Comparison of ENCODE assay signal across 1 cellular context in genomic region chr16:30805370-30806169, GRCh38.
TF ChIP-seq lines count a peak whose summit lies in the region.

No MANE protein-coding gene starts in this region.

TF ChIP-seq in A549, 52 proteins besides CTCF, POLR2A, EP300 and RAD21:
- TF ChIP-seq BHLHE40 (IDR thresholded peaks at IDR 0.05; ENCODE audit: low read depth, low read length) (no peak), CBX8 (IDR thresholded peaks at IDR 0.05) (no peak), RNF2 (IDR thresholded peaks at IDR 0.05; ENCODE audit: borderline replicate concordance, low read depth) (no peak), ESRRA (IDR thresholded peaks at IDR 0.05; ENCODE audit: borderline replicate concordance, low read length) (no peak), RARB (CRISPR knock-in tag; IDR thresholded peaks at IDR 0.05) (no peak), CBX2 (IDR thresholded peaks at IDR 0.05; ENCODE audit: borderline replicate concordance, low read depth) (no peak), ZFP36 (IDR thresholded peaks at IDR 0.05; ENCODE audit: borderline replicate concordance, partially characterized antibody) (peak; percentile 15), POLR2AphosphoS2 (conservative IDR thresholded peaks at IDR 0.05; ENCODE audit: low read length) (no peak), HMGXB4 (CRISPR knock-in tag; IDR thresholded peaks at IDR 0.05; ENCODE audit: borderline replicate concordance) (peak; percentile 36; the same call in 1 of the 2 replicates), GATA3 (IDR thresholded peaks at IDR 0.05; ENCODE audit: borderline replicate concordance) (0 out of 2 replicates have a peak, but pooled peaks have one; percentile 29), HDAC2 (IDR thresholded peaks at IDR 0.05) (peak; percentile 16; the same call in 1 of the 2 replicates), JUN (IDR thresholded peaks at IDR 0.05) (peak; percentile 76 to 95), NR3C1 (IDR thresholded peaks at IDR 0.05) (no peak), JUNB (IDR thresholded peaks at IDR 0.05) (no peak), ZNF302 (CRISPR knock-in tag; IDR thresholded peaks at IDR 0.05) (no peak), KDM1A (IDR thresholded peaks at IDR 0.05; ENCODE audit: low read depth) (no peak), RFX5 (IDR thresholded peaks at IDR 0.05) (no peak; the same call in 1 of the 2 replicates), HES2 (IDR thresholded peaks at IDR 0.05) (no peak), PHF8 (IDR thresholded peaks at IDR 0.05; ENCODE audit: borderline replicate concordance, low read depth) (peak; percentile 96), SMC3 (IDR thresholded peaks at IDR 0.05) (peak; percentile 37; the same call in 1 of the 3 replicates), SREBF2 (IDR thresholded peaks at IDR 0.05) (no peak), PBX3 (IDR thresholded peaks at IDR 0.05) (peak; percentile 57), HEYL (CRISPR knock-in tag; IDR thresholded peaks at IDR 0.05) (no peak), ATOH8 (CRISPR knock-in tag; IDR thresholded peaks at IDR 0.05; ENCODE audit: low read depth) (no peak), ZC3H11A (IDR thresholded peaks at IDR 0.05) (no peak), TFCP2L1 (CRISPR knock-in tag; IDR thresholded peaks at IDR 0.05) (no peak), TP53 (CRISPR knock-in tag; IDR thresholded peaks at IDR 0.05) (no peak), RCOR1 (IDR thresholded peaks at IDR 0.05; ENCODE audit: low read depth, low read length) (no peak), MYC (IDR thresholded peaks at IDR 0.05; ENCODE audit: borderline replicate concordance, low read length) (no peak), EHMT2 (IDR thresholded peaks at IDR 0.05; ENCODE audit: low read depth) (no peak), ZSCAN20 (CRISPR knock-in tag; IDR thresholded peaks at IDR 0.05) (no peak), NPAS2 (CRISPR knock-in tag; IDR thresholded peaks at IDR 0.05; ENCODE audit: borderline replicate concordance) (no peak), CHD2 (IDR thresholded peaks at IDR 0.05; ENCODE audit: low read length, partially characterized antibody) (no peak), CEBPB (IDR thresholded peaks at IDR 0.05) (no peak), EHF (CRISPR knock-in tag; IDR thresholded peaks at IDR 0.05) (no peak), HOXB5 (CRISPR knock-in tag; IDR thresholded peaks at IDR 0.05) (no peak), ELK1 (IDR thresholded peaks at IDR 0.05; ENCODE audit: low read depth, low read length) (0 out of 2 replicates have a peak, but pooled peaks have one; percentile 52), FOSB (CRISPR knock-in tag; IDR thresholded peaks at IDR 0.05) (no peak), FOXS1 (CRISPR knock-in tag; IDR thresholded peaks at IDR 0.05) (no peak), E2F6 (IDR thresholded peaks at IDR 0.05; ENCODE audit: borderline replicate concordance, low read depth) (no peak), HOXB13 (CRISPR knock-in tag; IDR thresholded peaks at IDR 0.05; ENCODE audit: low read depth) (no peak), MAFK (IDR thresholded peaks at IDR 0.05; ENCODE audit: partially characterized antibody) (no peak), MAZ (IDR thresholded peaks at IDR 0.05; ENCODE audit: borderline replicate concordance, low read depth, low read length) (no peak), CHD4 (IDR thresholded peaks at IDR 0.05; ENCODE audit: borderline replicate concordance) (no peak; the same call in 1 of the 2 replicates), HOXA7 (CRISPR knock-in tag; IDR thresholded peaks at IDR 0.05) (no peak), NFE2L2 (conservative IDR thresholded peaks at IDR 0.05; ENCODE audit: low read length) (no peak), FOSL2 (IDR thresholded peaks at IDR 0.05) (no peak), FOSL2 (CRISPR knock-in tag; IDR thresholded peaks at IDR 0.05) (no peak), KDM5A (IDR thresholded peaks at IDR 0.05) (no peak)
- TF ChIP-seq, protein P1, sequence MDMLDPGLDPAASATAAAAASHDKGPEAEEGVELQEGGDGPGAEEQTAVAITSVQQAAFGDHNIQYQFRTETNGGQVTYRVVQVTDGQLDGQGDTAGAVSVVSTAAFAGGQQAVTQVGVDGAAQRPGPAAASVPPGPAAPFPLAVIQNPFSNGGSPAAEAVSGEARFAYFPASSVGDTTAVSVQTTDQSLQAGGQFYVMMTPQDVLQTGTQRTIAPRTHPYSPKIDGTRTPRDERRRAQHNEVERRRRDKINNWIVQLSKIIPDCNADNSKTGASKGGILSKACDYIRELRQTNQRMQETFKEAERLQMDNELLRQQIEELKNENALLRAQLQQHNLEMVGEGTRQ (IDR thresholded peaks at IDR 0.05), result no peak
- TF ChIP-seq, protein P2, sequence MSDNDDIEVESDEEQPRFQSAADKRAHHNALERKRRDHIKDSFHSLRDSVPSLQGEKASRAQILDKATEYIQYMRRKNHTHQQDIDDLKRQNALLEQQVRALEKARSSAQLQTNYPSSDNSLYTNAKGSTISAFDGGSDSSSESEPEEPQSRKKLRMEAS (IDR thresholded peaks at IDR 0.05), result peak; percentile 89
- TF ChIP-seq, protein P3, sequence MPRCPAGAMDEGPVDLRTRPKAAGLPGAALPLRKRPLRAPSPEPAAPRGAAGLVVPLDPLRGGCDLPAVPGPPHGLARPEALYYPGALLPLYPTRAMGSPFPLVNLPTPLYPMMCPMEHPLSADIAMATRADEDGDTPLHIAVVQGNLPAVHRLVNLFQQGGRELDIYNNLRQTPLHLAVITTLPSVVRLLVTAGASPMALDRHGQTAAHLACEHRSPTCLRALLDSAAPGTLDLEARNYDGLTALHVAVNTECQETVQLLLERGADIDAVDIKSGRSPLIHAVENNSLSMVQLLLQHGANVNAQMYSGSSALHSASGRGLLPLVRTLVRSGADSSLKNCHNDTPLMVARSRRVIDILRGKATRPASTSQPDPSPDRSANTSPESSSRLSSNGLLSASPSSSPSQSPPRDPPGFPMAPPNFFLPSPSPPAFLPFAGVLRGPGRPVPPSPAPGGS (IDR thresholded peaks at IDR 0.05), result peak; percentile 86
- TF ChIP-seq, protein P4, sequence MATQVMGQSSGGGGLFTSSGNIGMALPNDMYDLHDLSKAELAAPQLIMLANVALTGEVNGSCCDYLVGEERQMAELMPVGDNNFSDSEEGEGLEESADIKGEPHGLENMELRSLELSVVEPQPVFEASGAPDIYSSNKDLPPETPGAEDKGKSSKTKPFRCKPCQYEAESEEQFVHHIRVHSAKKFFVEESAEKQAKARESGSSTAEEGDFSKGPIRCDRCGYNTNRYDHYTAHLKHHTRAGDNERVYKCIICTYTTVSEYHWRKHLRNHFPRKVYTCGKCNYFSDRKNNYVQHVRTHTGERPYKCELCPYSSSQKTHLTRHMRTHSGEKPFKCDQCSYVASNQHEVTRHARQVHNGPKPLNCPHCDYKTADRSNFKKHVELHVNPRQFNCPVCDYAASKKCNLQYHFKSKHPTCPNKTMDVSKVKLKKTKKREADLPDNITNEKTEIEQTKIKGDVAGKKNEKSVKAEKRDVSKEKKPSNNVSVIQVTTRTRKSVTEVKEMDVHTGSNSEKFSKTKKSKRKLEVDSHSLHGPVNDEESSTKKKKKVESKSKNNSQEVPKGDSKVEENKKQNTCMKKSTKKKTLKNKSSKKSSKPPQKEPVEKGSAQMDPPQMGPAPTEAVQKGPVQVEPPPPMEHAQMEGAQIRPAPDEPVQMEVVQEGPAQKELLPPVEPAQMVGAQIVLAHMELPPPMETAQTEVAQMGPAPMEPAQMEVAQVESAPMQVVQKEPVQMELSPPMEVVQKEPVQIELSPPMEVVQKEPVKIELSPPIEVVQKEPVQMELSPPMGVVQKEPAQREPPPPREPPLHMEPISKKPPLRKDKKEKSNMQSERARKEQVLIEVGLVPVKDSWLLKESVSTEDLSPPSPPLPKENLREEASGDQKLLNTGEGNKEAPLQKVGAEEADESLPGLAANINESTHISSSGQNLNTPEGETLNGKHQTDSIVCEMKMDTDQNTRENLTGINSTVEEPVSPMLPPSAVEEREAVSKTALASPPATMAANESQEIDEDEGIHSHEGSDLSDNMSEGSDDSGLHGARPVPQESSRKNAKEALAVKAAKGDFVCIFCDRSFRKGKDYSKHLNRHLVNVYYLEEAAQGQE (IDR thresholded peaks at IDR 0.05), result no peak
TF ChIP-seq in A549: peak in this region for 11.
